Comparison of ENCODE assay signal across 9 cellular contexts in the genomic region with DNA sequence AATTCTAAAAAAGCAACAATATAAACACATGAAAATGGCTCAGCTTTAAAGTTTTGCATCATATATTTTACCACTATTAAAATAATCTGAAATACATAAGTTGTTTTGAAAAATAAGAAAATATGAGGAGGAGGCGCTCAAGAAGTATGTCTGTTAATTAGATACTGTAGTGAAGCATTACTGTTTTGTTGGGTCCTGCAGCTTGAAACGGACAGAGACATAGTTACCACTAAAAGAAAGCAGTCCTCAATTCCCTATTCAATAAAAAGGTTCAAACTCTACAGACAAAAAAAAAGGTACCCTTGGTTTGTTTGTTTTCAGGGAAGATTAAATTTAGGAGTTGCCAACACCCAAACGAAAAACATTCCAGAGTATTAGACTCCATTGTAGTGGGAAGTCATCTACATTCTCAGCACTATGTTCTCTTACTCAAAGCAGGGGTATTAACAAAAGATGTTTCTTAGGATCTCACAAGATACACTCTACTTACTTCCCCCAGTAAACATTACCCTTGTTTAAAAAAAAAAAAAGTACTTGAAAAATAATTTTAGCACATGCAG. TPM values are rescaled to one million over a fixed set of nuclear protein-coding genes. Genes with fewer than 3 reads are reported as not detected.
DNase-seq lines count a peak whose midpoint lies in the region; ATAC-seq and TF ChIP-seq lines count a peak whose summit lies in the region.
"Had no signal": no experiment of that assay in that cellular context is flagged by ENCODE, and none has a peak within 500 bp of the region (broad histone marks: within the 10 kb centered on the region; RNA-seq: fewer than 3 reads in every experiment).

No MANE protein-coding gene starts in this region.

- no peaks in the 10 kb centered on the region for H3K9me3 Mint-ChIP-seq in T-helper 2 cell treated with Interferon-gamma antibody and Interleukin-4, amounts not matched to agents 5 μg/mL and 100 μg/mL, for 36 hours
- H3K9me3 Mint-ChIP-seq in activated B cell treated with CpG ODN at 0.5 μM for 24 hours = no peaks in the 10 kb centered on the region
- H3K9me3 Mint-ChIP-seq in immature natural killer cell = peaks cover 0 to 2% (median 0%) of the 10 kb centered on the region in 6 donors

- POLR2A ChIA-PET in activated B cell treated with CpG ODN at 0.5 μM for 24 hours (lab: Charles Lee) = interaction anchor here (0.7 kb wide), 2 partner anchors 42 to 139 kb away, joined by 3 to 4 read pairs; no protein-coding TSS in a partner anchor

- no peak overlapping the region for H3K27ac Mint-ChIP-seq in T-helper 2 cell treated with Interferon-gamma antibody and Interleukin-4, amounts not matched to agents 5 μg/mL and 100 μg/mL, for 36 hours
- peak overlapping the region; percentile 59 for H3K27ac Mint-ChIP-seq in activated B cell treated with CpG ODN at 0.5 μM for 24 hours
- no peak overlapping the region for H3K27ac Mint-ChIP-seq in immature natural killer cell

- peak overlapping the region; percentile 74 for H3K27ac ChIP-seq in subcutaneous abdominal adipose tissue (ENCODE audit: low read depth, low read length)

- CTCF ChIA-PET in activated B cell treated with CpG ODN at 0.5 μM for 24 hours (lab: Charles Lee) = no interaction called here

- H3K27me3 ChIP-seq in subcutaneous abdominal adipose tissue (ENCODE audit: control insufficient read depth in 5 of 5, insufficient read depth in 4 of 5, low read length in 5 of 5) = peaks cover 0 to 2% (median 0%) of the 10 kb centered on the region in 5 donors

- peaks cover 1% of the 10 kb centered on the region for H3K36me3 Mint-ChIP-seq in T-helper 2 cell treated with Interferon-gamma antibody and Interleukin-4, amounts not matched to agents 5 μg/mL and 100 μg/mL, for 36 hours (ENCODE audit: low read depth)
- H3K36me3 Mint-ChIP-seq in activated B cell treated with CpG ODN at 0.5 μM for 24 hours (ENCODE audit: low read depth) (peaks cover 2% of the 10 kb centered on the region), immature natural killer cell (no peaks in the 10 kb centered on the region)

- ATAC-seq in activated B cell treated with CpG ODN at 0.5 μM for 24 hours (ENCODE audit: low read depth) (no peak), GM19324 (IDR thresholded peaks at IDR 0.05; ENCODE audit: low FRiP score, unreplicated experiment) (no peak), GM18498 (IDR thresholded peaks at IDR 0.05; ENCODE audit: unreplicated experiment) (no peak)

- peak overlapping the region in 4 of 5 donors; percentile 26 to 88 (median 56) for H3K4me3 ChIP-seq in subcutaneous abdominal adipose tissue (ENCODE audit: low read depth in 1 of 5, low read length in 5 of 5)

- intact Hi-C loops in activated B cell treated with CpG ODN at 0.5 μM for 24 hours (cut with micrococcal nuclease) = no loop called here

- H3K4me1 ChIP-seq in subcutaneous abdominal adipose tissue (ENCODE audit: control insufficient read depth in 5 of 5, insufficient read depth in 5 of 5, low read length in 5 of 5) = peaks cover 2 to 31% (median 27%) of the 10 kb centered on the region in 5 donors

- no peak for DNase-seq in T-helper 2 cell treated with Interferon-gamma antibody and Interleukin-4, amounts not matched to agents 5 μg/mL and 100 μg/mL, for 36 hours (ENCODE audit: low spot score)
- no peak for DNase-seq in T-helper 2 cell
- no peak for DNase-seq in activated B cell treated with CpG ODN at 0.5 μM for 24 hours
- no peak for DNase-seq in immature natural killer cell
- DNase-seq in HUDEP-2 (lab: John Stamatoyannopoulos, UW; ENCODE audit: unreplicated experiment in 76 of 76) = no peak
- DNase-seq: DND-41 had no signal

- TF ChIP-seq CTCF in activated B cell treated with CpG ODN at 0.5 μM for 24 hours (IDR thresholded peaks at IDR 0.05) = no peak

- H3K4me3 Mint-ChIP-seq in T-helper 2 cell treated with Interferon-gamma antibody and Interleukin-4, amounts not matched to agents 5 μg/mL and 100 μg/mL, for 36 hours = peak overlapping the region; percentile 41
- H3K4me3 Mint-ChIP-seq in activated B cell treated with CpG ODN at 0.5 μM for 24 hours (peak overlapping the region; percentile 83), immature natural killer cell (peak overlapping the region in 4 of 5 donors; percentile 18 to 36 (median 32))

- H3K27me3 Mint-ChIP-seq in T-helper 2 cell treated with Interferon-gamma antibody and Interleukin-4, amounts not matched to agents 5 μg/mL and 100 μg/mL, for 36 hours (ENCODE audit: low read depth) = peaks cover 47% of the 10 kb centered on the region
- no peaks in the 10 kb centered on the region for H3K27me3 Mint-ChIP-seq in activated B cell treated with CpG ODN at 0.5 μM for 24 hours
- peaks cover 6 to 23% (median 17%) of the 10 kb centered on the region in 3 donors for H3K27me3 Mint-ChIP-seq in immature natural killer cell (ENCODE audit: low read depth in 3 of 3)

- no peak overlapping the region for H3K9ac ChIP-seq in subcutaneous abdominal adipose tissue (ENCODE audit: low read length in 5 of 5)

- H3K9me3 ChIP-seq in subcutaneous abdominal adipose tissue (ENCODE audit: control insufficient read depth in 5 of 5, low read length in 5 of 5) = no peaks in the 10 kb centered on the region

- H3K36me3 ChIP-seq in subcutaneous abdominal adipose tissue (ENCODE audit: control insufficient read depth in 5 of 5, insufficient read depth in 5 of 5, low read length in 5 of 5) = no peaks in the 10 kb centered on the region

- peaks cover 16% of the 10 kb centered on the region for H3K4me1 Mint-ChIP-seq in T-helper 2 cell treated with Interferon-gamma antibody and Interleukin-4, amounts not matched to agents 5 μg/mL and 100 μg/mL, for 36 hours (ENCODE audit: low read depth)
- H3K4me1 Mint-ChIP-seq in activated B cell treated with CpG ODN at 0.5 μM for 24 hours = peaks cover 39% of the 10 kb centered on the region
- H3K4me1 Mint-ChIP-seq in immature natural killer cell = peaks cover 15 to 34% of the 10 kb centered on the region in 2 donors

RNA-seq across cellular contexts. Expression of a gene that starts 3.0 kb away (rescaled TPM):
- total RNA-seq in activated B cell treated with CpG ODN at 0.5 μM for 24 hours = 50.0 and 53.1 TPM in 2 replicates
- polyA plus RNA-seq in immature natural killer cell = 1 to 10 TPM; 1.3 to 4.4 (median 2.7) TPM

Comparison
In these comparisons a context has a peak if more than half of its experiments do, and no peak if none do; other contexts are left out.
1. H3K4me3 Mint-ChIP-seq: peak in every context shown above with its lines; median percentile 83 in activated B cell treated with CpG ODN at 0.5 μM for 24 hours; 41 in T-helper 2 cell treated with Interferon-gamma antibody and Interleukin-4, amounts not matched to agents 5 μg/mL and 100 μg/mL, for 36 hours; 32 in immature natural killer cell.